In genomic region chr1:37692834-37693175, GRCh38 we compare ENCODE assay signal across 8 cellular contexts. TPM values are rescaled to one million over a fixed set of nuclear protein-coding genes. Genes with fewer than 3 reads are reported as not detected.
DNase-seq lines count a peak whose midpoint lies in the region; ATAC-seq and TF ChIP-seq lines count a peak whose summit lies in the region.

No MANE protein-coding gene starts in this region.

- H3K4me1 Mint-ChIP-seq in activated T-cell treated with anti-CD3 and anti-CD28 coated beads, Interleukin-2, amount 50 U/mL, for 72 hours (ENCODE audit: low read depth), result peaks cover 35% of the 10 kb centered on the region

- intact Hi-C loops in left lung (cut with DNase I), result no loop called here
- intact Hi-C loops in tibial artery (cut with DNase I; ENCODE audit: low total_unique reads), result no loop called here

- DNase-seq in activated T-cell treated with anti-CD3 and anti-CD28 coated beads, Interleukin-2, amount 50 U/mL, for 72 hours, result no peak
- no peak for DNase-seq in activated T-cell treated with anti-CD3 and anti-CD28 coated beads, Interleukin-2, amount 50 U/mL, for 1 hour
- DNase-seq in activated naive CD4-positive, alpha-beta T cell treated with anti-CD3 and anti-CD28 coated beads, Interleukin-2, amount 50 U/mL, for 72 hours (ENCODE audit: low spot score in 2 of 2), result no peak
- DNase-seq in left lung, result no peak
- DNase-seq in tibial artery, result no peak
- no peak for DNase-seq in MV-4-11 (lab: John Stamatoyannopoulos, UW)
- no peak for DNase-seq in NCI-H226

- H3K27me3 Mint-ChIP-seq in activated T-cell treated with anti-CD3 and anti-CD28 coated beads, Interleukin-2, amount 50 U/mL, for 72 hours (ENCODE audit: low read depth), result no peaks in the 10 kb centered on the region

- H3K9me3 ChIP-seq in left lung (no peaks in the 10 kb centered on the region), tibial artery (no peaks in the 10 kb centered on the region)

- no peaks in the 10 kb centered on the region for H3K9me3 Mint-ChIP-seq in activated T-cell treated with anti-CD3 and anti-CD28 coated beads, Interleukin-2, amount 50 U/mL, for 72 hours
- H3K9me3 Mint-ChIP-seq in activated naive CD4-positive, alpha-beta T cell treated with anti-CD3 and anti-CD28 coated beads, Interleukin-2, amount 50 U/mL, for 72 hours, result no peaks in the 10 kb centered on the region

- H3K4me1 ChIP-seq in left lung, result peaks cover 20 to 36% of the 10 kb centered on the region in 2 donors
- peaks cover 0 to 36% (median 27%) of the 10 kb centered on the region in 4 donors for H3K4me1 ChIP-seq in tibial artery

- peak overlapping the region; percentile 57 to 74 for H3K4me3 ChIP-seq in left lung
- H3K4me3 ChIP-seq in tibial artery, result peak overlapping the region; percentile 62 to 77

- peak overlapping the region; percentile 62 for H3K27ac Mint-ChIP-seq in activated T-cell treated with anti-CD3 and anti-CD28 coated beads, Interleukin-2, amount 50 U/mL, for 72 hours
- peak overlapping the region; percentile 87 to 97 for H3K27ac Mint-ChIP-seq in activated naive CD4-positive, alpha-beta T cell treated with anti-CD3 and anti-CD28 coated beads, Interleukin-2, amount 50 U/mL, for 72 hours

- H3K4me3 Mint-ChIP-seq in activated T-cell treated with anti-CD3 and anti-CD28 coated beads, Interleukin-2, amount 50 U/mL, for 72 hours, result peak overlapping the region; percentile 98 to 99

- H3K27ac ChIP-seq in left lung (peak overlapping the region in 1 of 2 donors; percentile 82), tibial artery (peak overlapping the region in 1 of 2 donors; percentile 90)

- peaks cover 0 to 11% of the 10 kb centered on the region in 2 donors for H3K36me3 ChIP-seq in left lung
- H3K36me3 ChIP-seq in tibial artery, result peaks cover 0 to 4% (median 0%) of the 10 kb centered on the region in 3 donors

- ATAC-seq in activated T-cell treated with anti-CD3 and anti-CD28 coated beads, Interleukin-2, amount 50 U/mL, for 72 hours (replicated peaks in 1 of 2), result no peak
- no peak for ATAC-seq in activated naive CD4-positive, alpha-beta T cell treated with anti-CD3 and anti-CD28 coated beads, Interleukin-2, amount 50 U/mL, for 72 hours
- no peak for ATAC-seq in left lung
- no peak for ATAC-seq in HG03175 (IDR thresholded peaks at IDR 0.05; ENCODE audit: unreplicated experiment)

- no peak for TF ChIP-seq CTCF in left lung (IDR thresholded peaks at IDR 0.05)
- no peak for TF ChIP-seq CTCF in tibial artery (IDR thresholded peaks at IDR 0.05)

- no peaks in the 10 kb centered on the region for H3K27me3 ChIP-seq in left lung
- no peaks in the 10 kb centered on the region for H3K27me3 ChIP-seq in tibial artery

- peaks cover 8 to 25% of the 10 kb centered on the region in 2 donors for H3K36me3 Mint-ChIP-seq in activated T-cell treated with anti-CD3 and anti-CD28 coated beads, Interleukin-2, amount 50 U/mL, for 72 hours (ENCODE audit: insufficient read depth in 2 of 2)
- peaks cover 35 to 42% of the 10 kb centered on the region in 2 donors for H3K36me3 Mint-ChIP-seq in activated naive CD4-positive, alpha-beta T cell treated with anti-CD3 and anti-CD28 coated beads, Interleukin-2, amount 50 U/mL, for 72 hours

RNA-seq across cellular contexts. Expression of gene CDCA8, which starts 0.5 kb away (rescaled TPM):
- 10 to 100 TPM; 65.8 to 94.0 TPM for total RNA-seq in activated T-cell treated with anti-CD3 and anti-CD28 coated beads, Interleukin-2, amount 50 U/mL, for 72 hours
- 10 to 100 TPM; 60.7 to 82.2 TPM for total RNA-seq in activated naive CD4-positive, alpha-beta T cell treated with anti-CD3 and anti-CD28 coated beads, Interleukin-2, amount 50 U/mL, for 72 hours
- 1 to 10 TPM; 3.4 to 5.8 TPM for total RNA-seq in left lung

RNA-seq across cellular contexts. Expression of gene RSPO1, which starts 58.1 kb away (rescaled TPM):
- not detected for total RNA-seq in activated T-cell treated with anti-CD3 and anti-CD28 coated beads, Interleukin-2, amount 50 U/mL, for 72 hours
- not detected for total RNA-seq in activated naive CD4-positive, alpha-beta T cell treated with anti-CD3 and anti-CD28 coated beads, Interleukin-2, amount 50 U/mL, for 72 hours
- 1 to 10 TPM in 1 of 2 donors, under 1 TPM in 1; 0.52 to 1.2 TPM for total RNA-seq in left lung

Comparison
In these comparisons a context has a peak if more than half of its experiments do, and no peak if none do; other contexts are left out.
1. RNA of gene CDCA8, which starts 0.5 kb away (total RNA-seq): 65.8 to 94.0 TPM in activated T-cell treated with anti-CD3 and anti-CD28 coated beads, Interleukin-2, amount 50 U/mL, for 72 hours and 60.7 to 82.2 TPM in activated naive CD4-positive, alpha-beta T cell treated with anti-CD3 and anti-CD28 coated beads, Interleukin-2, amount 50 U/mL, for 72 hours; 3.4 to 5.8 TPM in left lung; every median in the first group is over 4 times any median in the second.